Comparison of ENCODE assay signal across 11 cellular contexts in the genomic region with DNA sequence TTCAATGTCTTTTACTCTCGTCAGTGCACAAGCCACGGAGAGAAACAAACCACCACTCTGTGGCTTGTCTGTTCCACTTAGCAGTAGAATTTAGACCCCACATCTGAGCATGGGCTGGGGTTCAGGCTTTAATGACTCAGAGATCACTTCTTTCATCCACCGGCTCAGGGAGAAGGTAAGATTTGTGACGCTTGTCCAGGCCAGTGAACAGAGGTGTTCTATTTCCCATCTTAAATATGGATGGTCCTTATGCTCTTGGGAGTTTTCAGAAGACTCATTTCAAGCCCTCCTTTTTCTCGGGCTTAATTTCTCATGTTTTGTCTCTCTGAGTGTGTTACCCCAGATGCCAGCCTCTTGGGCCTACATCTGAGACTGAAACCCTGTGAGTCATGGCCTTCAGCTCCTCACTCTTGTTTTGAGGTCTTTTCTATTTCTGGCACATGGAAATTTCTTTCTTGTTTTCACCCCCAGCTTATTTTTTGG.
DNase-seq lines count a peak whose midpoint lies in the region; ATAC-seq and TF ChIP-seq lines count a peak whose summit lies in the region.
"Had no signal": no experiment of that assay in that cellular context is flagged by ENCODE, and none has a peak within 500 bp of the region (broad histone marks: within the 10 kb centered on the region; RNA-seq: fewer than 3 reads in every experiment).

No MANE protein-coding gene starts in this region.

- no peaks in the 10 kb centered on the region for H3K27me3 ChIP-seq in right cardiac atrium (ENCODE audit: control insufficient read depth, insufficient read depth)
- peaks cover 1% of the 10 kb centered on the region for H3K27me3 ChIP-seq in left ventricle myocardium inferior (ENCODE audit: low read depth)

- peaks cover 28% of the 10 kb centered on the region for H3K27me3 Mint-ChIP-seq in activated CD8-positive, alpha-beta memory T cell treated with anti-CD3 and anti-CD28 coated beads, Interleukin-2, amount 10 ng/mL, durations not matched to agents 7 days and 5 days

- no peaks in the 10 kb centered on the region for H3K36me3 ChIP-seq in left ventricle myocardium inferior

- H3K4me1 Mint-ChIP-seq in activated CD8-positive, alpha-beta memory T cell treated with anti-CD3 and anti-CD28 coated beads, Interleukin-2, amount 10 ng/mL, durations not matched to agents 7 days and 5 days: peaks cover 6% of the 10 kb centered on the region

- H3K9me3 Mint-ChIP-seq in activated CD8-positive, alpha-beta memory T cell treated with anti-CD3 and anti-CD28 coated beads, Interleukin-2, amount 10 ng/mL, durations not matched to agents 7 days and 5 days (ENCODE audit: low read depth): no peaks in the 10 kb centered on the region
- H3K9me3 Mint-ChIP-seq: activated T-helper 1 cell treated with anti-CD3 and anti-CD28 coated beads, Interleukin-12 subunit alpha, Interleukin-12 subunit beta, Interleukin-2, Interleukin-4 antibody, amounts not matched to agents 30 ng/mL and 10 ng/mL and 1 ng/mL, durations not matched to agents 14 hours and 24 hours and 36 hours had no signal

- DNase-seq in stimulated activated naive CD4-positive, alpha-beta T cell treated with Interleukin-2 at 50 U/mL for 16 hours (lab: John Stamatoyannopoulos, UW): peak; percentile 1
- DNase-seq in stimulated activated naive CD4-positive, alpha-beta T cell (lab: John Stamatoyannopoulos, UW): no peak
- peak; percentile 51 for DNase-seq in activated CD8-positive, alpha-beta memory T cell treated with anti-CD3 and anti-CD28 coated beads, Interleukin-2, amount 10 ng/mL, durations not matched to agents 7 days and 5 days
- DNase-seq in right cardiac atrium (no peak), NCI-H1092 treated with DMSO at 0.1 percent for 48 hours (lab: John Stamatoyannopoulos, UW) (no peak), NCI-H748 (lab: John Stamatoyannopoulos, UW; ENCODE audit: unreplicated experiment) (no peak), left ventricle myocardium inferior (no peak)
- DNase-seq: HFFc6; NK-92 treated with Interleukin-12 subunit alpha and Interleukin-12 subunit beta, amount 100 ng/mL, for 24 hours had no signal

- ATAC-seq in HG02981 (IDR thresholded peaks at IDR 0.05; ENCODE audit: unreplicated experiment) (peak; percentile 98), right cardiac atrium (no peak)
- peak; percentile 39 for ATAC-seq in activated CD8-positive, alpha-beta memory T cell treated with anti-CD3 and anti-CD28 coated beads, Interleukin-2, amount 10 ng/mL, durations not matched to agents 7 days and 5 days

- H3K27ac ChIP-seq in right cardiac atrium (ENCODE audit: low read length) (no peak overlapping the region), left ventricle myocardium inferior (replicated peaks) (no peak overlapping the region)

- H3K36me3 Mint-ChIP-seq in activated CD8-positive, alpha-beta memory T cell treated with anti-CD3 and anti-CD28 coated beads, Interleukin-2, amount 10 ng/mL, durations not matched to agents 7 days and 5 days: no peaks in the 10 kb centered on the region

- H3K4me3 Mint-ChIP-seq in activated CD8-positive, alpha-beta memory T cell treated with anti-CD3 and anti-CD28 coated beads, Interleukin-2, amount 10 ng/mL, durations not matched to agents 7 days and 5 days: no peak overlapping the region
- H3K4me3 Mint-ChIP-seq: activated T-helper 1 cell treated with anti-CD3 and anti-CD28 coated beads, Interleukin-12 subunit alpha, Interleukin-12 subunit beta, Interleukin-2, Interleukin-4 antibody, amounts not matched to agents 30 ng/mL and 10 ng/mL and 1 ng/mL, durations not matched to agents 14 hours and 24 hours and 36 hours; HFFc6 had no signal

- CTCF ChIA-PET in activated CD8-positive, alpha-beta memory T cell treated with anti-CD3 and anti-CD28 coated beads, Interleukin-2, amount 10 ng/mL, durations not matched to agents 7 days and 5 days (lab: Charles Lee): no interaction called here

- no peak for TF ChIP-seq CTCF in left ventricle myocardium inferior (IDR thresholded peaks at IDR 0.05; ENCODE audit: borderline replicate concordance)

- intact Hi-C loops in right cardiac atrium (cut with DNase I): no loop called here
- intact Hi-C loops in left ventricle myocardium inferior (cut with micrococcal nuclease): no loop called here

- H3K4me1 ChIP-seq in right cardiac atrium (ENCODE audit: control insufficient read depth, insufficient read depth, low read length): no peaks in the 10 kb centered on the region
- H3K4me1 ChIP-seq in left ventricle myocardium inferior: no peaks in the 10 kb centered on the region

- H3K4me3 ChIP-seq in right cardiac atrium (ENCODE audit: low read length) (no peak overlapping the region), left ventricle myocardium inferior (no peak overlapping the region)

- 76% methylated on average over 5 of the region's 5 CpGs for WGBS in right cardiac atrium

- H3K9me3 ChIP-seq in right cardiac atrium (ENCODE audit: control insufficient read depth, low read length) (no peaks in the 10 kb centered on the region), left ventricle myocardium inferior (replicated peaks) (no peaks in the 10 kb centered on the region)

- no peak overlapping the region for H3K27ac Mint-ChIP-seq in activated CD8-positive, alpha-beta memory T cell treated with anti-CD3 and anti-CD28 coated beads, Interleukin-2, amount 10 ng/mL, durations not matched to agents 7 days and 5 days
- H3K27ac Mint-ChIP-seq: activated T-helper 1 cell treated with anti-CD3 and anti-CD28 coated beads, Interleukin-12 subunit alpha, Interleukin-12 subunit beta, Interleukin-2, Interleukin-4 antibody, amounts not matched to agents 30 ng/mL and 10 ng/mL and 1 ng/mL, durations not matched to agents 14 hours and 24 hours and 36 hours; HFFc6 had no signal

Comparison
In these comparisons a context has a peak if more than half of its experiments do, and no peak if none do; other contexts are left out.
1. DNase-seq: peak in stimulated activated naive CD4-positive, alpha-beta T cell treated with Interleukin-2 at 50 U/mL for 16 hours (single experiment) and activated CD8-positive, alpha-beta memory T cell treated with anti-CD3 and anti-CD28 coated beads, Interleukin-2, amount 10 ng/mL, durations not matched to agents 7 days and 5 days (single experiment); none in stimulated activated naive CD4-positive, alpha-beta T cell (0 of 6), right cardiac atrium (0 of 3), NCI-H1092 treated with DMSO at 0.1 percent for 48 hours (single experiment), NCI-H748 (single experiment) and left ventricle myocardium inferior (single experiment).
2. ATAC-seq: peak in HG02981 (single experiment) and activated CD8-positive, alpha-beta memory T cell treated with anti-CD3 and anti-CD28 coated beads, Interleukin-2, amount 10 ng/mL, durations not matched to agents 7 days and 5 days (single experiment); none in right cardiac atrium (0 of 2).